Comparison of ENCODE assay signal across 29 cellular contexts in the genomic region with DNA sequence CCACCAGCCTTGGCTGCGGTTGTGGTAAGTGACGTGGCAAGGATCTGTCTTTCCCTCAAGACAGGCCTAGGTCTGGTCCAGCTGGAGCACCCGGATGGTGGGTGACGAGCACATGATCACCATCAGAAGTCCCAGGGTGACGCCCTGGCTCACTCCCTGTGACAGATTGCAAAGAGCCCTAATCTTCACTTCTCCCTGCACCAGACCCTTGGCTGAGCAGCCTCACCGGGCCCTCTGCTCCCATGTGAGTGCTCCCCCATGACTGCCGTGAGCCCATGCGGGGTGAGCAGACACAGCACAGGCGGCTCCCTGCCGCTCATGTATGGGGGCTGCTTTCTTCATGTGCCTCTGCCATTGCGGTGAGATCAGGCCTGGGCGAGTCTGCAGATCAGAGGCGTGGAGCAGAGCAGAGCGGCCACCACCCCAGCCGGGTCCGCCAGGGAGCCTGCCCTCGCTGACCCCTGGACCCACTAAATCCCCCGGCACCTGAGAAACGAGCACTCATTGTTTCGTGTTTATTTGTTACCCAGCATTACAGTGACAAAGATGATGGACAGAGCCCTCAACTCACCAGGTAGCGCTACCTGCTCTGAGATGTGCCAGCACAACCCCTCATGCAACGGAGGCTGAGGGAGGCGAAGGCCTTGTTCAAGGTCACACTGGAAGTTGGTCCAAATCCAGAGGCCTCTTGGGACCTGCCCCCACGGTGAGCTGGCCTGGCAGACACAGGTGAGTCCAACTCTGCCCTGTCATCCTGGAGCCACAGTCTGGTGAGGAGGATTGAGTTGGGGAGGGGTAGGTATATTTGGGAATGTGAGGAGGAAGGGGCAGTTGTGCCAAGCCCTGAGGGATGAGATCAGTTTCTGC. TPM values are rescaled to one million over a fixed set of nuclear protein-coding genes. Genes with fewer than 3 reads are reported as not detected.
"Had no signal": no experiment of that assay in that cellular context is flagged by ENCODE, and none has a peak within 500 bp of the region (broad histone marks: within the 10 kb centered on the region; RNA-seq: fewer than 3 reads in every experiment).

No MANE protein-coding gene starts in this region.

- H3K79me2 ChIP-seq: hepatocyte had no signal

- H3K4me3 Mint-ChIP-seq: endodermal cell; natural killer cell; stimulated activated naive CD8-positive, alpha-beta T cell treated with anti-CD3 and anti-CD28 coated beads, Interleukin-15, amount 100 ng/mL, for 72 hours had no signal

- H3K36me3 ChIP-seq: gastrocnemius medialis, heart left ventricle, left ventricle myocardium inferior, lower lobe of right lung, ovary, spleen, suprapubic skin, transverse colon, upper lobe of right lung, uterus had no signal

- DNase-seq: cerebellar nuclear complex; dorsolateral prefrontal cortex; effector CD4-positive, alpha-beta T cell; endodermal cell; foreskin fibroblast; gastrocnemius medialis; kidney glomerular epithelial cell; left colon; left ventricle myocardium inferior; lower lobe of right lung; natural killer cell; spleen; stimulated activated naive CD4-positive, alpha-beta T cell; stimulated activated naive CD8-positive, alpha-beta T cell treated with anti-CD3 and anti-CD28 coated beads, Interleukin-15, amount 100 ng/mL, for 72 hours; transverse colon; upper lobe of right lung; uterus had no signal

- H3K4me1 ChIP-seq: gastrocnemius medialis, heart left ventricle, left ventricle myocardium inferior, lower lobe of right lung, psoas muscle, spleen, uterus had no signal

- H3K4me1 Mint-ChIP-seq: endodermal cell; natural killer cell; stimulated activated naive CD8-positive, alpha-beta T cell treated with anti-CD3 and anti-CD28 coated beads, Interleukin-15, amount 100 ng/mL, for 72 hours had no signal

- H3K27me3 ChIP-seq: hepatocyte, ovary, transverse colon, uterus had no signal

- H3K27ac ChIP-seq: dorsolateral prefrontal cortex, epithelial cell of prostate, gastrocnemius medialis, heart left ventricle, hepatocyte, left ventricle myocardium inferior, lower lobe of right lung, ovary, psoas muscle, skin epidermis, spleen, suprapubic skin, transverse colon, upper lobe of right lung, uterus had no signal

- H3K27ac Mint-ChIP-seq: endodermal cell; natural killer cell; stimulated activated naive CD8-positive, alpha-beta T cell treated with anti-CD3 and anti-CD28 coated beads, Interleukin-15, amount 100 ng/mL, for 72 hours had no signal

- H3K4me2 ChIP-seq: hepatocyte had no signal

- H3K4me3 ChIP-seq: dorsolateral prefrontal cortex, gastrocnemius medialis, heart left ventricle, hepatocyte, left ventricle myocardium inferior, lower lobe of right lung, ovary, psoas muscle, skin epidermis, spleen, suprapubic skin, transverse colon, upper lobe of right lung, uterus had no signal

- ATAC-seq: esophagus mucosa; gastrocnemius medialis; heart left ventricle; lower lobe of right lung; natural killer cell; psoas muscle; right cardiac atrium; stimulated activated naive CD8-positive, alpha-beta T cell treated with anti-CD3 and anti-CD28 coated beads, Interleukin-15, amount 100 ng/mL, for 72 hours; upper lobe of right lung had no signal

- H3K9me3 Mint-ChIP-seq: endodermal cell; natural killer cell; stimulated activated naive CD8-positive, alpha-beta T cell treated with anti-CD3 and anti-CD28 coated beads, Interleukin-15, amount 100 ng/mL, for 72 hours had no signal

- H3K36me3 Mint-ChIP-seq: natural killer cell had no signal

- FAIRE-seq: colon, islet of Langerhans had no signal

- H3K9me3 ChIP-seq: gastrocnemius medialis, heart left ventricle, left ventricle myocardium inferior, lower lobe of right lung, ovary, psoas muscle, spleen, suprapubic skin, transverse colon, upper lobe of right lung, uterus had no signal

- H2AFZ ChIP-seq: hepatocyte had no signal

RNA-seq across cellular contexts. Expression of gene DIO3, which starts 9.3 kb away (rescaled TPM):
- total RNA-seq: left ventricle myocardium inferior, natural killer cell, renal cortical epithelial cell had no signal
